Comparison of ENCODE assay signal across 20 cellular contexts in the genomic region with DNA sequence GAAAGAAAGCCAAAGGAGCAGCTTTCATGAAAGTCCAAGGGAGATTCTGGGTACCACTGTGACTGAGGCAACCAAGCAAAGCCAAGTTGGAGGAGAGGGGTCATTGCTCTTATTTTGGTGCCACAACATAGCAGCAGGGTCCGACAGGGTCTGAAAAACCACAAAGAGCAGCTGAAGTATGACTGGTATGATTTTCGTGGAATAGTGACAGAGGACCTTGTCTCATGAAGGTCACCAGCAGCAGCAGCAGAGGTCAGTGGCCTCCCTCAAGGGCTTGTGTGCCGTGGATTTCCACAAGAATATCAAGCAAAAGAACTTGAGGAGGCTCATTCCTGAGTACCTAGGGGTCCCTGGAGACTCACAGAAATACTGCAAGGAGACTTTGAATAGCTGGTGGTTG.
DNase-seq lines count a peak whose midpoint lies in the region; ATAC-seq and TF ChIP-seq lines count a peak whose summit lies in the region.
"Had no signal": no experiment of that assay in that cellular context is flagged by ENCODE, and none has a peak within 500 bp of the region (broad histone marks: within the 10 kb centered on the region; RNA-seq: fewer than 3 reads in every experiment).

No MANE protein-coding gene starts in this region.

- POLR2A ChIA-PET in activated CD8-positive, alpha-beta T cell treated with anti-CD3 and anti-CD28 coated beads, Interleukin-2, amount 10 ng/mL, durations not matched to agents 7 days and 5 days (lab: Charles Lee), result no interaction called here
- POLR2A ChIA-PET in activated CD8-positive, alpha-beta T cell treated with anti-CD3 and anti-CD28 coated beads for 36 hours (lab: Charles Lee), result no interaction called here

- H3K4me3 ChIP-seq in esophagus muscularis mucosa (no peak overlapping the region), lower leg skin (ENCODE audit: low read depth, poor library complexity, severe bottlenecking) (no peak overlapping the region)
- H3K4me3 ChIP-seq: A549; BLaER1 treated with 17β-estradiol and CSF1 and Interleukin-3, amounts not matched to agents 10 nM and 100 nM had no signal

- no peaks in the 10 kb centered on the region for H3K9me3 Mint-ChIP-seq in activated CD8-positive, alpha-beta T cell treated with anti-CD3 and anti-CD28 coated beads, Interleukin-2, amount 10 ng/mL, durations not matched to agents 7 days and 5 days (ENCODE audit: insufficient read depth)
- peaks cover 20% of the 10 kb centered on the region for H3K9me3 Mint-ChIP-seq in activated CD8-positive, alpha-beta T cell treated with anti-CD3 and anti-CD28 coated beads for 36 hours
- peaks cover 4% of the 10 kb centered on the region for H3K9me3 Mint-ChIP-seq in stimulated activated effector memory CD8-positive, alpha-beta T cell treated with anti-CD3 and anti-CD28 coated beads, Interleukin-12 subunit alpha, Interleukin-12 subunit beta, amount 100 ng/mL, for 72 hours

- H3K27ac ChIP-seq in esophagus muscularis mucosa (replicated peaks in 1 of 4), result no peak overlapping the region
- H3K27ac ChIP-seq: 22Rv1; A549; BLaER1 treated with 17β-estradiol and CSF1 and Interleukin-3, amounts not matched to agents 10 nM and 100 nM; C4-2B had no signal

- TF ChIP-seq POLR2A in esophagus muscularis mucosa (IDR thresholded peaks at IDR 0.05; ENCODE audit: low read depth) (no peak), lower leg skin (IDR thresholded peaks at IDR 0.05) (no peak)

- TF ChIP-seq EP300 in esophagus muscularis mucosa (IDR thresholded peaks at IDR 0.05), result no peak

- H3K4me1 ChIP-seq in esophagus muscularis mucosa, result peaks cover 0 to 10% (median 9%) of the 10 kb centered on the region in 4 donors
- H3K4me1 ChIP-seq: A549, Caco-2 had no signal

- no peaks in the 10 kb centered on the region for H3K27me3 ChIP-seq in esophagus muscularis mucosa
- H3K27me3 ChIP-seq: BLaER1 treated with 17β-estradiol and CSF1 and Interleukin-3, amounts not matched to agents 10 nM and 100 nM had no signal

- DNase-seq in activated CD8-positive, alpha-beta T cell treated with anti-CD3 and anti-CD28 coated beads, Interleukin-2, amount 10 ng/mL, durations not matched to agents 7 days and 5 days, result peak; percentile 11
- DNase-seq in activated CD8-positive, alpha-beta T cell treated with anti-CD3 and anti-CD28 coated beads for 36 hours, result no peak
- DNase-seq in esophagus muscularis mucosa (ENCODE audit: extremely low spot score) (peak; percentile 53), myocyte (ENCODE audit: low read depth) (peak; percentile 57), inferior parietal cortex (ENCODE audit: extremely low spot score) (no peak), lower leg skin (ENCODE audit: low spot score in 2 of 2) (no peak), SW480 (ENCODE audit: low spot score) (no peak)
- DNase-seq in stimulated activated effector memory CD8-positive, alpha-beta T cell treated with anti-CD3 and anti-CD28 coated beads, Interleukin-12 subunit alpha, Interleukin-12 subunit beta, amount 100 ng/mL, for 72 hours (ENCODE audit: low spot score in 2 of 2), result no peak
- DNase-seq: AML-193; Caco-2; Calu3; CD4-positive, alpha-beta T cell; CD8-positive, alpha-beta T cell; DMS79 treated with DMSO at 0.1 percent for 48 hours; GF-D8 had no signal

- CTCF ChIA-PET in activated CD8-positive, alpha-beta T cell treated with anti-CD3 and anti-CD28 coated beads, Interleukin-2, amount 10 ng/mL, durations not matched to agents 7 days and 5 days (lab: Charles Lee), result no interaction called here
- CTCF ChIA-PET in activated CD8-positive, alpha-beta T cell treated with anti-CD3 and anti-CD28 coated beads for 36 hours (lab: Charles Lee), result interaction anchor here (1.2 kb wide), 1 partner anchor 9 kb away, joined by 3 read pairs; no protein-coding TSS in a partner anchor

- WGBS in esophagus muscularis mucosa, result 91% methylated on average over 3 of the region's 3 CpGs
- WGBS in lower leg skin, 2 donors, result 81 to 82% methylated on average over 3 of the region's 3 CpGs

- no peaks in the 10 kb centered on the region for H3K36me3 ChIP-seq in esophagus muscularis mucosa
- H3K36me3 ChIP-seq: BLaER1 treated with 17β-estradiol and CSF1 and Interleukin-3, amounts not matched to agents 10 nM and 100 nM had no signal

- no peaks in the 10 kb centered on the region for H3K36me3 Mint-ChIP-seq in activated CD8-positive, alpha-beta T cell treated with anti-CD3 and anti-CD28 coated beads, Interleukin-2, amount 10 ng/mL, durations not matched to agents 7 days and 5 days (ENCODE audit: low read depth)
- no peaks in the 10 kb centered on the region for H3K36me3 Mint-ChIP-seq in activated CD8-positive, alpha-beta T cell treated with anti-CD3 and anti-CD28 coated beads for 36 hours (ENCODE audit: low read depth)
- no peaks in the 10 kb centered on the region for H3K36me3 Mint-ChIP-seq in stimulated activated effector memory CD8-positive, alpha-beta T cell treated with anti-CD3 and anti-CD28 coated beads, Interleukin-12 subunit alpha, Interleukin-12 subunit beta, amount 100 ng/mL, for 72 hours

- no peak for ATAC-seq in activated CD8-positive, alpha-beta T cell treated with anti-CD3 and anti-CD28 coated beads, Interleukin-2, amount 10 ng/mL, durations not matched to agents 7 days and 5 days
- ATAC-seq in activated CD8-positive, alpha-beta T cell treated with anti-CD3 and anti-CD28 coated beads for 36 hours, result no peak
- ATAC-seq in stimulated activated effector memory CD8-positive, alpha-beta T cell treated with anti-CD3 and anti-CD28 coated beads, Interleukin-12 subunit alpha, Interleukin-12 subunit beta, amount 100 ng/mL, for 72 hours, result no peak
- ATAC-seq: A549; CD8-positive, alpha-beta T cell had no signal

- TF ChIP-seq CTCF in activated CD8-positive, alpha-beta T cell treated with anti-CD3 and anti-CD28 coated beads for 36 hours (IDR thresholded peaks at IDR 0.05), result no peak
- no peak for TF ChIP-seq CTCF in esophagus muscularis mucosa (IDR thresholded peaks at IDR 0.05)
- TF ChIP-seq CTCF in lower leg skin (IDR thresholded peaks at IDR 0.05), result no peak

- H3K9me3 ChIP-seq in esophagus muscularis mucosa, result no peaks in the 10 kb centered on the region
- H3K9me3 ChIP-seq: A549, Caco-2 had no signal

- no peak overlapping the region for H3K4me3 Mint-ChIP-seq in activated CD8-positive, alpha-beta T cell treated with anti-CD3 and anti-CD28 coated beads, Interleukin-2, amount 10 ng/mL, durations not matched to agents 7 days and 5 days
- no peak overlapping the region for H3K4me3 Mint-ChIP-seq in activated CD8-positive, alpha-beta T cell treated with anti-CD3 and anti-CD28 coated beads for 36 hours
- H3K4me3 Mint-ChIP-seq in stimulated activated effector memory CD8-positive, alpha-beta T cell treated with anti-CD3 and anti-CD28 coated beads, Interleukin-12 subunit alpha, Interleukin-12 subunit beta, amount 100 ng/mL, for 72 hours, result no peak overlapping the region
- H3K4me3 Mint-ChIP-seq: B cell; CD4-positive, alpha-beta T cell; CD8-positive, alpha-beta T cell had no signal

- no peaks in the 10 kb centered on the region for H3K27me3 Mint-ChIP-seq in activated CD8-positive, alpha-beta T cell treated with anti-CD3 and anti-CD28 coated beads, Interleukin-2, amount 10 ng/mL, durations not matched to agents 7 days and 5 days (ENCODE audit: low read depth)
- H3K27me3 Mint-ChIP-seq in activated CD8-positive, alpha-beta T cell treated with anti-CD3 and anti-CD28 coated beads for 36 hours, result no peaks in the 10 kb centered on the region
- H3K27me3 Mint-ChIP-seq: CD4-positive, alpha-beta T cell had no signal

- intact Hi-C loops in activated CD8-positive, alpha-beta T cell treated with anti-CD3 and anti-CD28 coated beads for 36 hours (cut with micrococcal nuclease), result no loop called here
- intact Hi-C loops in esophagus muscularis mucosa (cut with DNase I), result no loop called here
- intact Hi-C loops in lower leg skin (cut with DNase I; ENCODE audit: low total_unique reads), result no loop called here

- H3K27ac Mint-ChIP-seq in activated CD8-positive, alpha-beta T cell treated with anti-CD3 and anti-CD28 coated beads, Interleukin-2, amount 10 ng/mL, durations not matched to agents 7 days and 5 days, result no peak overlapping the region
- no peak overlapping the region for H3K27ac Mint-ChIP-seq in activated CD8-positive, alpha-beta T cell treated with anti-CD3 and anti-CD28 coated beads for 36 hours
- H3K27ac Mint-ChIP-seq in stimulated activated effector memory CD8-positive, alpha-beta T cell treated with anti-CD3 and anti-CD28 coated beads, Interleukin-12 subunit alpha, Interleukin-12 subunit beta, amount 100 ng/mL, for 72 hours, result peak overlapping the region; percentile 10
- H3K27ac Mint-ChIP-seq: B cell; CD4-positive, alpha-beta T cell; CD8-positive, alpha-beta T cell had no signal

- no peaks in the 10 kb centered on the region for H3K4me1 Mint-ChIP-seq in activated CD8-positive, alpha-beta T cell treated with anti-CD3 and anti-CD28 coated beads, Interleukin-2, amount 10 ng/mL, durations not matched to agents 7 days and 5 days (ENCODE audit: low read depth)
- H3K4me1 Mint-ChIP-seq in activated CD8-positive, alpha-beta T cell treated with anti-CD3 and anti-CD28 coated beads for 36 hours (ENCODE audit: low read depth), result no peaks in the 10 kb centered on the region
- H3K4me1 Mint-ChIP-seq in stimulated activated effector memory CD8-positive, alpha-beta T cell treated with anti-CD3 and anti-CD28 coated beads, Interleukin-12 subunit alpha, Interleukin-12 subunit beta, amount 100 ng/mL, for 72 hours, result peaks cover 11% of the 10 kb centered on the region
- H3K4me1 Mint-ChIP-seq: B cell had no signal

Comparison
In these comparisons a context has a peak if more than half of its experiments do, and no peak if none do; other contexts are left out.
1. DNase-seq: peak in activated CD8-positive, alpha-beta T cell treated with anti-CD3 and anti-CD28 coated beads, Interleukin-2, amount 10 ng/mL, durations not matched to agents 7 days and 5 days (single experiment), esophagus muscularis mucosa (single experiment) and myocyte (single experiment); none in activated CD8-positive, alpha-beta T cell treated with anti-CD3 and anti-CD28 coated beads for 36 hours (single experiment), stimulated activated effector memory CD8-positive, alpha-beta T cell treated with anti-CD3 and anti-CD28 coated beads, Interleukin-12 subunit alpha, Interleukin-12 subunit beta, amount 100 ng/mL, for 72 hours (0 of 2), inferior parietal cortex (single experiment), lower leg skin (0 of 2) and SW480 (single experiment).